34 cellular contexts compared by ENCODE assay signal in the genomic region with DNA sequence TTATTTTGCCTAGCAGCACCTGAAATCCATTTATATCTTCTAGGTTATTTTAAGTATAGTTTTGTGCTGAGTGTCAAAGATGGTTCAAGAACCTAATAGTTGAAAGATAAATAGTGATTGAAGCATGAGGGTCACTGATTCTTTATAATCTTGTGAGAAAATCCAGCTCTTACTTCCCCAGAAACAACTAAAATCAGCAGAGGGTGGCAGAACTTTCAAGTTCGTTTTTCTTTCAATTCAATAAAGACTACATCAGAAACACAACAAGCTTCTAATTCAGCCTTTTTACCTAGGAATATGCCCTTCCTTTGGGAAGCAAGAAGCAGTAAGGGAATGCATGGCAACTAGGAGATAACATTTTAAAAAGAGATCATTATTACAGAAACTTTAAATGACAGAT.
"Had no signal": no experiment of that assay in that cellular context is flagged by ENCODE, and none has a peak within 500 bp of the region (broad histone marks: within the 10 kb centered on the region; RNA-seq: fewer than 3 reads in every experiment).

No MANE protein-coding gene starts in this region.

- DNase-seq: Karpas-422, Kasumi-1, MG63, MM.1S, MV-4-11, NCI-H1048, NCI-H1092, NCI-H1092 treated with DMSO at 0.1 percent for 48 hours, NCI-H1105, NCI-H1105 treated with DMSO at 0.1 percent for 48 hours, NCI-H1417, NCI-H1417 treated with DMSO at 0.1 percent for 48 hours, NCI-H1436, NCI-H1436 treated with DMSO at 0.1 percent for 48 hours, NCI-H146, NCI-H1694, NCI-H1694 treated with DMSO at 0.1 percent for 48 hours, NCI-H187, NCI-H187 treated with DMSO at 0.1 percent for 48 hours, NCI-H1930, NCI-H2029, NCI-H2029 treated with DMSO at 0.1 percent for 48 hours, NCI-H2081, NCI-H2081 treated with DMSO at 0.1 percent for 48 hours, NCI-H2107, NCI-H2171, NCI-H2171 treated with DMSO at 0.1 percent for 48 hours, NCI-H2227 treated with DMSO at 0.1 percent for 48 hours, NCI-H226, NCI-H345, NCI-H446, NCI-H446 treated with DMSO at 0.1 percent for 48 hours, NCI-H510A, NCI-H510A treated with DMSO at 0.1 percent for 48 hours had no signal

- H3K4me3 ChIP-seq: MG63 had no signal

- H3K9me3 ChIP-seq: MG63 had no signal
